Comparison of ENCODE assay signal across 9 cellular contexts in genomic region chr19:36379510-36379819, GRCh38. TPM values are rescaled to one million over a fixed set of nuclear protein-coding genes. Genes with fewer than 3 reads are reported as not detected.
A peak's percentile ranks its signal among the peaks of the same experiment; 100 is the strongest.
DNase-seq lines count a peak whose midpoint lies in the region; ATAC-seq, FAIRE-seq and TF ChIP-seq lines count a peak whose summit lies in the region.
"Had no signal": no experiment of that assay in that cellular context is flagged by ENCODE, and none has a peak within 500 bp of the region (broad histone marks: within the 10 kb centered on the region; RNA-seq: fewer than 3 reads in every experiment).

No MANE protein-coding gene starts in this region.

- H3K9ac ChIP-seq in SK-N-SH (no peak overlapping the region), keratinocyte (ENCODE audit: control insufficient read depth, extremely low read depth, insufficient read depth, low read length) (no peak overlapping the region), stomach smooth muscle (ENCODE audit: low read length in 2 of 2) (peak overlapping the region; percentile 36 to 88)

- no peaks in the 10 kb centered on the region for H3K27me3 Mint-ChIP-seq in activated naive CD8-positive, alpha-beta T cell

- dilution Hi-C loops in keratinocyte (cut with MboI; ENCODE audit: extremely low pct_ligation_motif_present, low sequenced_read_pairs) = no loop called here

- H3K36me3 ChIP-seq in SK-N-SH (replicated peaks in 1 of 2; ENCODE audit: control insufficient read depth in 1 of 2, insufficient read depth in 2 of 2, low read length in 1 of 2) (peaks cover 0 to 4% of the 10 kb centered on the region in 2 experiments), keratinocyte (ENCODE audit: control insufficient read depth in 2 of 2, extremely low read depth in 1 of 2, insufficient read depth in 2 of 2, low read length in 2 of 2) (no peaks in the 10 kb centered on the region), stomach smooth muscle (ENCODE audit: control insufficient read depth in 2 of 2, insufficient read depth in 2 of 2, low read length in 2 of 2) (no peaks in the 10 kb centered on the region)

- H3K9me3 ChIP-seq in SK-N-SH = no peaks in the 10 kb centered on the region
- H3K9me3 ChIP-seq in keratinocyte (ENCODE audit: control insufficient read depth, low read depth, low read length) = no peaks in the 10 kb centered on the region
- no peaks in the 10 kb centered on the region for H3K9me3 ChIP-seq in stomach smooth muscle (ENCODE audit: control insufficient read depth in 2 of 2, low read length in 2 of 2)

- ATAC-seq in SK-N-SH treated with all-trans-retinoic acid at 6 μM for 48 hours = no peak

- no peaks in the 10 kb centered on the region for H3K9me1 ChIP-seq in keratinocyte (ENCODE audit: control insufficient read depth, extremely low read depth, insufficient read depth, low read length)

- no peak for FAIRE-seq in keratinocyte (lab: Jason Lieb, UNC)
- no peak for FAIRE-seq in GM12892 (lab: Jason Lieb, UNC)
- FAIRE-seq: TTC549 had no signal

- peak overlapping the region in 1 of 2 experiments; percentile 36; a peak in 1 of 4 replicates for H3K27ac ChIP-seq in SK-N-SH (ENCODE audit: low read depth in 2 of 2, low read length in 1 of 2)
- no peak overlapping the region for H3K27ac ChIP-seq in keratinocyte (ENCODE audit: control insufficient read depth, insufficient read depth, low read length)
- no peak overlapping the region for H3K27ac ChIP-seq in stomach smooth muscle (ENCODE audit: low read length)

- H4K20me1 ChIP-seq in SK-N-SH (ENCODE audit: insufficient read depth) (no peaks in the 10 kb centered on the region), keratinocyte (ENCODE audit: control insufficient read depth, extremely low read depth, insufficient read depth, low read length) (no peaks in the 10 kb centered on the region)

- TF ChIP-seq EP300 in SK-N-SH (IDR thresholded peaks at IDR 0.05; ENCODE audit: borderline replicate concordance in 1 of 2, low read depth in 1 of 2, low read length in 1 of 2) = no peak

- H2AFZ ChIP-seq in SK-N-SH (ENCODE audit: low read depth) (peak overlapping the region; percentile 100), keratinocyte (ENCODE audit: control insufficient read depth, low read length) (peak overlapping the region; percentile 99)

- no peak for TF ChIP-seq POLR2A in GM12892 (IDR thresholded peaks at IDR 0.05; ENCODE audit: low read depth, low read length)

- CTCF ChIA-PET in SK-N-SH (lab: Yijun Ruan, JAX) = no interaction called here

- H3K9me3 Mint-ChIP-seq in activated naive CD8-positive, alpha-beta T cell (ENCODE audit: low read depth) = peaks cover 5% of the 10 kb centered on the region

- H3K4me3 Mint-ChIP-seq in activated naive CD8-positive, alpha-beta T cell = peak overlapping the region; percentile 96

- 71% methylated on average over 10 of the region's 10 CpGs for WGBS in SK-N-SH (ENCODE audit: low lambda C conversion rate)

- no peak for TF ChIP-seq CTCF in SK-N-SH (IDR thresholded peaks at IDR 0.05)
- no peak for TF ChIP-seq CTCF in keratinocyte (optimal IDR thresholded peaks at IDR 0.05 in 1 of 3, IDR thresholded peaks at IDR 0.05 in 1 of 3, conservative IDR thresholded peaks at IDR 0.05 in 1 of 3; ENCODE audit: extremely low read depth in 1 of 3, insufficient read depth in 2 of 3, low read length in 3 of 3)

- peaks cover 23% of the 10 kb centered on the region for H3K4me1 Mint-ChIP-seq in activated naive CD8-positive, alpha-beta T cell (ENCODE audit: low read depth)

- H3K4me1 ChIP-seq in SK-N-SH (ENCODE audit: control insufficient read depth in 1 of 2, insufficient read depth in 2 of 2, low read depth in 1 of 2, low read length in 1 of 2) (peaks cover 0 to 4% of the 10 kb centered on the region in 2 experiments; a peak in 2 of 4 replicates), keratinocyte (ENCODE audit: control insufficient read depth, extremely low read depth, insufficient read depth, low read length) (peaks cover 11% of the 10 kb centered on the region), stomach smooth muscle (ENCODE audit: control insufficient read depth, insufficient read depth, low read length) (peaks cover 17% of the 10 kb centered on the region)

- peaks cover 12% of the 10 kb centered on the region for H3K36me3 Mint-ChIP-seq in activated naive CD8-positive, alpha-beta T cell

- H3K4me3 ChIP-seq in SK-N-SH (ENCODE audit: low read depth in 2 of 2, low read length in 1 of 2) (peak overlapping the region; percentile 75 to 84), keratinocyte (ENCODE audit: control insufficient read depth in 2 of 3, extremely low read depth in 1 of 3, insufficient read depth in 2 of 3, low read depth in 1 of 3, low read length in 3 of 3) (peak overlapping the region; percentile 79 to 96 (median 95)), stomach smooth muscle (ENCODE audit: low read length in 2 of 2) (peak overlapping the region; percentile 90 to 98)

- peak overlapping the region; percentile 58 for H3K27ac Mint-ChIP-seq in activated naive CD8-positive, alpha-beta T cell

- DNase-seq in SK-N-SH (no peak), keratinocyte (ENCODE audit: low read depth, low spot score) (no peak), DMS114 treated with DMSO at 0.1 percent for 48 hours (lab: John Stamatoyannopoulos, UW; ENCODE audit: unreplicated experiment) (no peak), GM12892 (ENCODE audit: insufficient read length) (no peak), NCI-H2196 treated with DMSO at 0.1 percent for 48 hours (lab: John Stamatoyannopoulos, UW; ENCODE audit: unreplicated experiment) (no peak)

- peaks cover 9% of the 10 kb centered on the region for H3F3A ChIP-seq in SK-N-SH (replicated peaks; ENCODE audit: insufficient read depth)

- no peak for TF ChIP-seq RAD21 in SK-N-SH (IDR thresholded peaks at IDR 0.05; ENCODE audit: low read length)

- H3K27me3 ChIP-seq in SK-N-SH (ENCODE audit: insufficient read depth) = no peaks in the 10 kb centered on the region
- H3K27me3 ChIP-seq in keratinocyte (ENCODE audit: control insufficient read depth, extremely low read depth, insufficient read depth, low read length) = no peaks in the 10 kb centered on the region
- no peaks in the 10 kb centered on the region for H3K27me3 ChIP-seq in stomach smooth muscle (ENCODE audit: control insufficient read depth in 1 of 2, insufficient read depth in 2 of 2, low read length in 2 of 2)

- POLR2A ChIA-PET in SK-N-SH (lab: Yijun Ruan, JAX) = interaction anchor here (0.9 to 2.4 kb wide), 3 partner anchors 110 to 226 kb away, joined by 3 to 9 read pairs (median 4); partner anchors contain the start of genes ZNF260 and ZNF566

- peak overlapping the region; percentile 83 for H3K4me2 ChIP-seq in SK-N-SH
- H3K4me2 ChIP-seq in keratinocyte (ENCODE audit: control insufficient read depth, extremely low read depth, insufficient read depth, low read depth, low read length) = peak overlapping the region; percentile 84

- no peaks in the 10 kb centered on the region for H3K9me2 ChIP-seq in SK-N-SH

- H3K79me2 ChIP-seq in SK-N-SH (ENCODE audit: insufficient read depth) = peaks cover 17% of the 10 kb centered on the region
- no peaks in the 10 kb centered on the region for H3K79me2 ChIP-seq in keratinocyte (ENCODE audit: control insufficient read depth, insufficient read depth, low read length)

TF ChIP-seq in SK-N-SH, 30 proteins besides CTCF, POLR2A, EP300 and RAD21 (continues in another document):
- TF ChIP-seq EZH2phosphoT487 (IDR thresholded peaks at IDR 0.05; ENCODE audit: borderline replicate concordance, low read depth) (no peak), CHD2 (IDR thresholded peaks at IDR 0.05; ENCODE audit: low read length, partially characterized antibody) (no peak), YY1 (IDR thresholded peaks at IDR 0.05; ENCODE audit: low read depth) (no peak)

TF ChIP-seq in SK-N-SH treated with all-trans-retinoic acid at 6 μM for 48 hours, 23 proteins besides CTCF, POLR2A, EP300 and RAD21:
- TF ChIP-seq ZC3H10 (CRISPR knock-in tag; IDR thresholded peaks at IDR 0.05) = no peak
- no peak for TF ChIP-seq ESRRG (CRISPR knock-in tag; IDR thresholded peaks at IDR 0.05)
- no peak for TF ChIP-seq ZFP30 (CRISPR knock-in tag; IDR thresholded peaks at IDR 0.05)
- TF ChIP-seq RARB (CRISPR knock-in tag; IDR thresholded peaks at IDR 0.05) = no peak
- TF ChIP-seq ZNF565 (CRISPR knock-in tag; conservative IDR thresholded peaks at IDR 0.05; ENCODE audit: low read depth) = no peak
- TF ChIP-seq TOX (CRISPR knock-in tag; IDR thresholded peaks at IDR 0.05; ENCODE audit: borderline replicate concordance) = no peak
- TF ChIP-seq OSR1 (CRISPR knock-in tag; IDR thresholded peaks at IDR 0.05) = no peak
- no peak for TF ChIP-seq ZNF8 (CRISPR knock-in tag; IDR thresholded peaks at IDR 0.05)
- no peak for TF ChIP-seq ISL1 (CRISPR knock-in tag; IDR thresholded peaks at IDR 0.05)

RNA-seq across cellular contexts. Expression of gene ZFP14, which starts 0.5 kb away (rescaled TPM):
- 1.1 and 2.5 TPM in 2 replicates for polyA plus RNA-seq in SK-N-SH (2012; rRNA removed)
- polyA plus RNA-seq in SK-N-SH (2012; cell fraction: cytosol; rRNA removed) = 1.5 and 1.7 TPM in 2 replicates
- 2.9 and 5.0 TPM in 2 replicates for polyA plus RNA-seq in SK-N-SH (2012; cell fraction: nucleus; rRNA removed)
- polyA plus RNA-seq in keratinocyte = 0.62 to 0.96 TPM (median 0.88 TPM) in 3 replicates
- 1.2 TPM for polyA plus RNA-seq in keratinocyte (2011; ENCODE audit: low read depth)
- polyA plus RNA-seq in keratinocyte (2011; cell fraction: cytosol; rRNA removed) = 0.23 and 0.49 TPM in 2 replicates
- 1.7 and 1.9 TPM in 2 replicates for polyA plus RNA-seq in keratinocyte (2011; cell fraction: nucleus; rRNA removed)
- 0.32 and 0.86 TPM in 2 replicates for polyA plus RNA-seq in keratinocyte (2012; ENCODE audit: low replicate concordance)
- 0.16 to 2.1 TPM (median 1.3 TPM) in 3 replicates for polyA minus RNA-seq in keratinocyte
- polyA minus RNA-seq in keratinocyte (2011; cell fraction: cytosol; rRNA and poly(A)+ RNA removed) = 0.38 TPM
- polyA minus RNA-seq in keratinocyte (2011; cell fraction: nucleus; rRNA and poly(A)+ RNA removed) = 1.2 and 2.6 TPM in 2 replicates
- polyA plus RNA-seq in GM12892 (2012; ENCODE audit: missing spikeins) = 2.2 TPM

RNA-seq across cellular contexts. Expression of gene ZFP82, which starts 39.0 kb away (rescaled TPM):
- polyA plus RNA-seq in SK-N-SH (2012; rRNA removed) (2.1 and 2.8 TPM in 2 replicates), keratinocyte (1.9 to 3.2 TPM (median 2.6 TPM) in 3 replicates)
- 3.0 and 3.3 TPM in 2 replicates for polyA plus RNA-seq in SK-N-SH (2012; cell fraction: cytosol; rRNA removed)
- 2.0 and 3.5 TPM in 2 replicates for polyA plus RNA-seq in SK-N-SH (2012; cell fraction: nucleus; rRNA removed)
- polyA plus RNA-seq in keratinocyte (2011; ENCODE audit: low read depth) = 0.71 TPM
- 1.1 and 3.2 TPM in 2 replicates for polyA plus RNA-seq in keratinocyte (2011; cell fraction: cytosol; rRNA removed)
- polyA plus RNA-seq in keratinocyte (2011; cell fraction: nucleus; rRNA removed) = 3.4 and 4.2 TPM in 2 replicates
- polyA plus RNA-seq in keratinocyte (2012; ENCODE audit: low replicate concordance) = 1.0 and 2.2 TPM in 2 replicates
- polyA minus RNA-seq in keratinocyte = 0.52 to 5.1 TPM (median 2.2 TPM) in 3 replicates
- 0.96 TPM for polyA minus RNA-seq in keratinocyte (2011; cell fraction: cytosol; rRNA and poly(A)+ RNA removed)
- polyA minus RNA-seq in keratinocyte (2011; cell fraction: nucleus; rRNA and poly(A)+ RNA removed) = 2.8 and 5.8 TPM in 2 replicates
- 4.5 TPM for polyA plus RNA-seq in GM12892 (2012; ENCODE audit: missing spikeins)

Comparison
In these comparisons a context has a peak if more than half of its experiments do, and no peak if none do; other contexts are left out.
1. H3K9ac ChIP-seq: peak in stomach smooth muscle (2 of 2); none in SK-N-SH (single experiment) and keratinocyte (single experiment).
2. Peak in every context shown above with its lines, with median percentiles within 50 percentile points of each other: H3K4me3 ChIP-seq.